12 cellular contexts compared by ENCODE assay signal in genomic region chr2:199455186-199455532, GRCh38. TPM values are rescaled to one million over a fixed set of nuclear protein-coding genes. Genes with fewer than 3 reads are reported as not detected.
DNase-seq lines count a peak whose midpoint lies in the region; ATAC-seq and TF ChIP-seq lines count a peak whose summit lies in the region.
"Had no signal": no experiment of that assay in that cellular context is flagged by ENCODE, and none has a peak within 500 bp of the region (broad histone marks: within the 10 kb centered on the region; RNA-seq: fewer than 3 reads in every experiment).

No MANE protein-coding gene starts in this region.

- H2BK15ac ChIP-seq in IMR-90 (ENCODE audit: low read depth, low read length): no peak overlapping the region
- H2BK15ac ChIP-seq in mesendoderm (replicated peaks; ENCODE audit: low read depth): peak overlapping the region; percentile 19

- H3K27ac ChIP-seq in AG04450 (ENCODE audit: low read depth, low read length): no peak overlapping the region
- no peak overlapping the region for H3K27ac ChIP-seq in IMR-90 (ENCODE audit: insufficient read depth, low read length)
- H3K27ac ChIP-seq in mesendoderm (ENCODE audit: low read depth, low read length): no peak overlapping the region
- no peak overlapping the region for H3K27ac ChIP-seq in tibial artery
- no peak overlapping the region for H3K27ac ChIP-seq in prostate gland
- H3K27ac ChIP-seq: adrenal gland, parathyroid adenoma, upper lobe of right lung had no signal

- H3K9ac ChIP-seq in IMR-90 (ENCODE audit: low read depth, low read length) (no peak overlapping the region), mesendoderm (ENCODE audit: low read length) (peak overlapping the region; percentile 34)
- H3K9ac ChIP-seq: parathyroid adenoma had no signal

- 75% methylated on average over 1 of the region's 6 CpGs; no CpG with 5 or more reads in 1 of the 2 experiments for WGBS in IMR-90 (ENCODE audit: extremely low coverage in 2 of 2, insufficient read length in 1 of 2), 2 experiments
- WGBS in mesendoderm (ENCODE audit: extremely low coverage, insufficient coverage, low lambda C conversion rate): no CpG with 5 or more reads among the region's 6 CpGs
- 66% methylated on average over 6 of the region's 6 CpGs for WGBS in prostate gland

- in situ Hi-C loops in IMR-90 (cut with MboI; ENCODE audit: low sequenced_read_pairs): no loop called here
- in situ Hi-C loops in astrocyte of the spinal cord (cut with HindIII; ENCODE audit: low sequenced_read_pairs): no loop called here

- no peak overlapping the region for H2BK20ac ChIP-seq in IMR-90 (ENCODE audit: low read depth, low read length)

- no peak overlapping the region for H2AK9ac ChIP-seq in IMR-90 (replicated peaks; ENCODE audit: low read depth, low read length, poor library complexity)

- H2AFZ ChIP-seq in IMR-90 (replicated peaks; ENCODE audit: low read length, poor library complexity): no peak overlapping the region
- H2AFZ ChIP-seq: parathyroid adenoma had no signal

- H2BK120ac ChIP-seq in IMR-90 (ENCODE audit: low read depth, low read length): no peak overlapping the region
- H2BK120ac ChIP-seq in mesendoderm (ENCODE audit: low read depth, low read length): no peak overlapping the region

- H3K79me2 ChIP-seq in mesendoderm (ENCODE audit: control insufficient read depth, insufficient read depth, low read length): no peaks in the 10 kb centered on the region
- H3K79me2 ChIP-seq: parathyroid adenoma had no signal

- dilution Hi-C loops in IMR-90 (cut with HindIII; ENCODE audit: low sequenced_read_pairs, unreplicated experiment): no loop called here

- no peaks in the 10 kb centered on the region for H3K9me1 ChIP-seq in IMR-90 (ENCODE audit: insufficient read depth, low read length)

- H3K27me3 ChIP-seq in AG04450 (ENCODE audit: control insufficient read depth, insufficient read depth, low read length) (no peaks in the 10 kb centered on the region), IMR-90 (ENCODE audit: control insufficient read depth, insufficient read depth, low read length) (no peaks in the 10 kb centered on the region), mesendoderm (ENCODE audit: insufficient read depth, low read length, poor library complexity) (peaks cover 6% of the 10 kb centered on the region), tibial artery (peaks cover 0 to 44% of the 10 kb centered on the region in 2 donors), prostate gland (replicated peaks; ENCODE audit: insufficient read depth) (no peaks in the 10 kb centered on the region)

- no peaks in the 10 kb centered on the region for H4K20me1 ChIP-seq in IMR-90 (ENCODE audit: insufficient read depth, low read length)

- H3K14ac ChIP-seq in IMR-90 (replicated peaks; ENCODE audit: low read depth, low read length): no peak overlapping the region

- POLR2A ChIA-PET in AG04450 (lab: Yijun Ruan, JAX) (no interaction called here), IMR-90 (lab: Charles Lee; ENCODE audit: unreplicated experiment) (no interaction called here)

- H4K5ac ChIP-seq in IMR-90 (ENCODE audit: low read depth, low read length) (no peak overlapping the region), mesendoderm (ENCODE audit: low read length) (no peak overlapping the region)

- H3K56ac ChIP-seq in IMR-90 (ENCODE audit: extremely low read depth, insufficient read depth, low read length): no peak overlapping the region
- peak overlapping the region; percentile 58 for H3K56ac ChIP-seq in mesendoderm (ENCODE audit: low read length)

- no TSS peak for BruUV-seq in IMR-90 (replicated peaks; lab: Mats Ljungman, UMichigan)

- H3K4me3 ChIP-seq in AG04450 (ENCODE audit: low read depth, low read length) (0 out of 2 replicates have a peak overlapping the region, but pooled peaks have one; percentile 14), IMR-90 (ENCODE audit: insufficient read depth, low read depth, low read length) (peak overlapping the region; percentile 78; the same call in 1 of the 2 replicates), astrocyte of the spinal cord (ENCODE audit: low read depth, low read length) (peak overlapping the region; percentile 70), mesendoderm (ENCODE audit: low read length) (no peak overlapping the region), tibial artery (no peak overlapping the region), prostate gland (no peak overlapping the region)

- no peak for ATAC-seq in IMR-90 (ENCODE audit: low read depth)
- ATAC-seq: CD8-positive, alpha-beta T cell; upper lobe of right lung had no signal

- no peak overlapping the region for H4K91ac ChIP-seq in IMR-90 (ENCODE audit: insufficient read depth, low read depth, low read length)

- intact Hi-C loops in IMR-90 (cut with micrococcal nuclease): loop anchor here (5.0 kb wide), 1 partner anchor 433 kb away; no protein-coding TSS in a partner anchor
- intact Hi-C loops in tibial artery (cut with DNase I; ENCODE audit: low total_unique reads): no loop called here
- intact Hi-C loops in prostate gland (cut with DNase I): no loop called here

- TF ChIP-seq CTCF in AG04450 (IDR thresholded peaks at IDR 0.05; ENCODE audit: low read depth, low read length) (no peak), IMR-90 (conservative IDR thresholded peaks at IDR 0.05; ENCODE audit: low read depth, low read length) (no peak), astrocyte of the spinal cord (IDR thresholded peaks at IDR 0.05; ENCODE audit: low read depth, low read length) (no peak), tibial artery (IDR thresholded peaks at IDR 0.05) (no peak), prostate gland (IDR thresholded peaks at IDR 0.05) (no peak)

- TF ChIP-seq RAD21 in IMR-90 (IDR thresholded peaks at IDR 0.05; ENCODE audit: low read length): no peak

- H3K18ac ChIP-seq in IMR-90 (ENCODE audit: low read depth, low read length) (no peak overlapping the region), mesendoderm (ENCODE audit: low read length) (peak overlapping the region; percentile 53)

- H3K4me2 ChIP-seq in IMR-90 (ENCODE audit: low read depth, low read length) (peak overlapping the region; percentile 76; the same call in 1 of the 2 replicates), mesendoderm (ENCODE audit: low read length) (peak overlapping the region; percentile 78)

- H4K8ac ChIP-seq in IMR-90 (ENCODE audit: low read depth in 2 of 2, low read length in 2 of 2) (no peak overlapping the region), mesendoderm (ENCODE audit: low read depth, low read length) (peak overlapping the region; percentile 39)

- peaks cover 11 to 34% of the 10 kb centered on the region in 2 experiments for H3K79me1 ChIP-seq in IMR-90 (ENCODE audit: low read depth in 1 of 2, low read length in 2 of 2)
- H3K79me1 ChIP-seq in mesendoderm (ENCODE audit: low read length): no peaks in the 10 kb centered on the region

- CTCF ChIA-PET in AG04450 (lab: Charles Lee): interaction anchor here (1.0 to 2.0 kb wide), 2 partner anchors 16 to 30 kb away, joined by 3 to 4 read pairs; no protein-coding TSS in a partner anchor
- CTCF ChIA-PET in IMR-90 (lab: Yijun Ruan, JAX): no interaction called here

- H3K4ac ChIP-seq in IMR-90 (ENCODE audit: low read depth, low read length) (no peak overlapping the region), mesendoderm (ENCODE audit: low read depth, low read length) (no peak overlapping the region)

- H3K36me3 ChIP-seq in IMR-90 (ENCODE audit: control insufficient read depth, insufficient read depth, low read length): no peaks in the 10 kb centered on the region
- no peaks in the 10 kb centered on the region for H3K36me3 ChIP-seq in mesendoderm (ENCODE audit: control insufficient read depth, insufficient read depth, low read length)
- no peaks in the 10 kb centered on the region for H3K36me3 ChIP-seq in tibial artery
- H3K36me3 ChIP-seq in prostate gland: no peaks in the 10 kb centered on the region
- H3K36me3 ChIP-seq: adrenal gland, upper lobe of right lung had no signal

- H2BK5ac ChIP-seq in IMR-90 (ENCODE audit: low read depth, low read length, poor library complexity, severe bottlenecking): no peak overlapping the region
- H2BK5ac ChIP-seq in mesendoderm (ENCODE audit: low read length): no peak overlapping the region

- DNase-seq in AG04450 (ENCODE audit: low read depth, low spot score) (no peak), IMR-90 (no peak), astrocyte of the spinal cord (ENCODE audit: low read depth, low spot score) (no peak), mesendoderm (no peak), tibial artery (no peak), middle frontal gyrus (ENCODE audit: extremely low spot score, low spot score) (no peak), prostate gland (ENCODE audit: low spot score) (no peak)
- no peak for DNase-seq in activated CD4-positive, alpha-beta T cell treated with anti-CD3 and anti-CD28 coated beads for 1 hour
- DNase-seq: CD8-positive, alpha-beta T cell had no signal

- H3K9me3 ChIP-seq in AG04450 (ENCODE audit: control insufficient read depth, insufficient read depth, low read length) (no peaks in the 10 kb centered on the region; the same call in 1 of the 2 replicates), IMR-90 (ENCODE audit: control insufficient read depth, insufficient read depth, low read length) (no peaks in the 10 kb centered on the region), tibial artery (no peaks in the 10 kb centered on the region), prostate gland (no peaks in the 10 kb centered on the region)
- H3K9me3 ChIP-seq: adrenal gland, upper lobe of right lung had no signal

- H2AK5ac ChIP-seq in IMR-90 (ENCODE audit: low read depth, low read length) (peak overlapping the region; percentile 3; the same call in 1 of the 2 replicates), mesendoderm (ENCODE audit: low read length) (no peak overlapping the region)

- H3K23ac ChIP-seq in IMR-90 (ENCODE audit: low read depth, low read length) (0 out of 2 replicates have a peak overlapping the region, but pooled peaks have one; percentile 17), mesendoderm (ENCODE audit: low read length) (no peak overlapping the region)

- TF ChIP-seq POLR2A in IMR-90 (IDR thresholded peaks at IDR 0.05; ENCODE audit: low read depth, low read length): no peak
- TF ChIP-seq POLR2A in prostate gland (IDR thresholded peaks at IDR 0.05): no peak

- H3K4me1 ChIP-seq in IMR-90 (ENCODE audit: control insufficient read depth, insufficient read depth, low read length): no peaks in the 10 kb centered on the region; the same call in 1 of the 2 replicates
- peaks cover 3% of the 10 kb centered on the region for H3K4me1 ChIP-seq in mesendoderm (ENCODE audit: control insufficient read depth, low read depth, low read length)
- H3K4me1 ChIP-seq in tibial artery: peaks cover 0 to 37% (median 31%) of the 10 kb centered on the region in 4 donors
- H3K4me1 ChIP-seq in prostate gland (replicated peaks): no peaks in the 10 kb centered on the region
- H3K4me1 ChIP-seq: parathyroid adenoma had no signal

RNA-seq across cellular contexts. Expression of gene SATB2, which starts 2.6 kb away (rescaled TPM):
- polyA plus RNA-seq in AG04450 (2011; rRNA removed) (5.0 and 5.3 TPM in 2 replicates), IMR-90 (2012; rRNA removed) (6.2 and 7.4 TPM in 2 replicates)
- 23.8 and 27.1 TPM in 2 replicates for polyA minus RNA-seq in AG04450 (2011; rRNA and poly(A)+ RNA removed)
- total RNA-seq in IMR-90 (2012; rRNA removed) (8.4 and 9.2 TPM in 2 replicates), prostate gland (10 to 100 TPM in 1 of 2 donors, 1 to 10 TPM in 1; 5.2 to 11.8 TPM)
- 3.4 and 3.9 TPM in 2 replicates for polyA plus RNA-seq in IMR-90 (2012; cell fraction: cytosol; rRNA removed)
- polyA plus RNA-seq in IMR-90 (2012; cell fraction: nucleus; rRNA removed; ENCODE audit: low replicate concordance): 20.7 and 32.9 TPM in 2 replicates
- polyA plus RNA-seq in mesendoderm (2013, experiment 1 of 2): 2.6 TPM
- polyA plus RNA-seq in mesendoderm (2013, experiment 2 of 2): 2.5 TPM
- total RNA-seq: CD8-positive, alpha-beta T cell had no signal

Comparison
In these comparisons a context has a peak if more than half of its experiments do, and no peak if none do; other contexts are left out.
1. H3K4me3 ChIP-seq: peak in AG04450 (single experiment), IMR-90 (single experiment) and astrocyte of the spinal cord (single experiment); none in mesendoderm (single experiment), tibial artery (0 of 2) and prostate gland (0 of 2).